1 cellular context compared by ENCODE assay signal in genomic region chr20:44208165-44208564, GRCh38.
TF ChIP-seq lines count a peak whose summit lies in the region.

No MANE protein-coding gene starts in this region.

TF ChIP-seq in WTC11, 78 proteins besides CTCF, POLR2A, EP300 and RAD21 (continued from another document):
- TF ChIP-seq CBFB (CRISPR knock-in tag; IDR thresholded peaks at IDR 0.05; ENCODE audit: low read depth) (no peak), SP1 (CRISPR knock-in tag; conservative IDR thresholded peaks at IDR 0.05) (no peak)
